7 cellular contexts compared by ENCODE assay signal in the genomic region with DNA sequence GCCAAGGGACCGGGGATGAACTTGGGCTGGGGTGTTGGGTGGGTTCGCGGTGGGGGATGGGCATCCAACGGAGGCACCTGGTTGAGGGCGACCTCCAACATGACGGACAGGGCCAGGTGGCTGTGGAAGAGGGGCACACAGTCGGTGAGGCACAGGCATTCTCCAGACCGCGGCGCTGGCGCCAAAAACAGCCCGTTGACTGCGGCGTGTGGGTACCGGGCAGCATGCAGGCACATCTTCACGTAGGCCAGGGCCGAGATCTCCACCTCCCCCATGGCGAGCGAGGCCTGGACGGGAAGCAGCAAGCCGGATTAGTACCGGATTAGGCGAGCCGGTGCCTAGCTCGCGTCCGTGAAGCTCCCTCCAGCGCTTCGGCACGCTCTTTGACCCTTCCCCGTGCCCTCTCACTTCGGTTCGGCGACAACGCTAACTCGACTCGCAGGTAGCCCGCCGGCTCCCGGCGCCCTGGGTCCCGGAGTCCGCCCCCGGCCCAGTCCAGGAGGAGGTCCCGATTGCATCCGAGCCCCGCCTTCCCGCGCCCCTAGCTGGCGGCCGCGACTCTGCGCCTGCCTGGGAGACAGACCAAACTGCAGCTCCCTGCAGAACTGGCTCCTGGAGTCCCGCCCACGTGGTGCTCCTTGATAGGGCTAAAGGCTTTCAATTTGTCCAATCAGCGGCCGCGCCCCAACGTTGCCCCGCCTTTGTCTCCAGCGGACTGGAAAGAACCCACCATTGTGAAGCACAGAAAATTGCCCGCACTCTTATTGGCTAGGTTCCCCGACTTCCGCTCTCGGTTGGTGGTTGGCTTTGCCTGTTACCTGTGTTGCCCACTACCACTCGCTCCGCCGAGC.
DNase-seq lines count a peak whose midpoint lies in the region; ATAC-seq, FAIRE-seq and TF ChIP-seq lines count a peak whose summit lies in the region.

A gene with protein sequence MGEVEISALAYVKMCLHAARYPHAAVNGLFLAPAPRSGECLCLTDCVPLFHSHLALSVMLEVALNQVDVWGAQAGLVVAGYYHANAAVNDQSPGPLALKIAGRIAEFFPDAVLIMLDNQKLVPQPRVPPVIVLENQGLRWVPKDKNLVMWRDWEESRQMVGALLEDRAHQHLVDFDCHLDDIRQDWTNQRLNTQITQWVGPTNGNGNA (minus strand): TSS at position 562 of the 851 bp plus-strand sequence. CDS start 287 bp downstream, at position 275.

- H3K4me3 ChIP-seq in astrocyte of the cerebellum (ENCODE audit: low read depth, low read length) (peak within 1 kb of the TSS; percentile 75), rectal smooth muscle tissue (ENCODE audit: low read length) (peak within 1 kb of the TSS; percentile 83)

- peaks cover 13% of the 10 kb centered on the region for H3K36me3 ChIP-seq in rectal smooth muscle tissue (ENCODE audit: control insufficient read depth, insufficient read depth, low read length)

- peaks cover 19% of the 10 kb centered on the region for H3K4me1 ChIP-seq in rectal smooth muscle tissue (ENCODE audit: control insufficient read depth, insufficient read depth, low read length)

- no peaks in the 10 kb centered on the region for H3K27me3 ChIP-seq in rectal smooth muscle tissue (ENCODE audit: control insufficient read depth, insufficient read depth, low read length)

- peak within 1 kb of the TSS; percentile 90 for H3K27ac ChIP-seq in rectal smooth muscle tissue (ENCODE audit: low read depth, low read length)

- ATAC-seq in HG02981 (IDR thresholded peaks at IDR 0.05; ENCODE audit: unreplicated experiment) = peak; percentile 85

- in situ Hi-C loops in astrocyte of the cerebellum (cut with HindIII; ENCODE audit: low sequenced_read_pairs) = no loop called here

- peak; percentile 95 for FAIRE-seq in GM18507 (lab: Jason Lieb, UNC)

- peak; percentile 87 for DNase-seq in GM18507 (ENCODE audit: extremely low spot score, insufficient read length, low read depth)
- DNase-seq in NCI-H2029 treated with DMSO at 0.1 percent for 48 hours (lab: John Stamatoyannopoulos, UW) = peak; percentile 98
- peak; percentile 98 for DNase-seq in T-helper 9 cell
- DNase-seq in astrocyte of the cerebellum (ENCODE audit: low read depth) = peak; percentile 99
- peak; percentile 99 for DNase-seq in hepatic stellate cell (ENCODE audit: low spot score)

- peak within 1 kb of the TSS; percentile 66 for H3K9ac ChIP-seq in rectal smooth muscle tissue (ENCODE audit: low read length)

- TF ChIP-seq CTCF in astrocyte of the cerebellum (IDR thresholded peaks at IDR 0.05; ENCODE audit: low read depth, low read length, missing control alignments) = peak; percentile 47

Comparison
In these comparisons a context has a peak if more than half of its experiments do, and no peak if none do; other contexts are left out.
1. Peak in every context shown above with its lines: DNase-seq, ATAC-seq, H3K4me3 ChIP-seq and H3K27ac ChIP-seq.